Comparison of ENCODE assay signal across 33 cellular contexts in the genomic region with DNA sequence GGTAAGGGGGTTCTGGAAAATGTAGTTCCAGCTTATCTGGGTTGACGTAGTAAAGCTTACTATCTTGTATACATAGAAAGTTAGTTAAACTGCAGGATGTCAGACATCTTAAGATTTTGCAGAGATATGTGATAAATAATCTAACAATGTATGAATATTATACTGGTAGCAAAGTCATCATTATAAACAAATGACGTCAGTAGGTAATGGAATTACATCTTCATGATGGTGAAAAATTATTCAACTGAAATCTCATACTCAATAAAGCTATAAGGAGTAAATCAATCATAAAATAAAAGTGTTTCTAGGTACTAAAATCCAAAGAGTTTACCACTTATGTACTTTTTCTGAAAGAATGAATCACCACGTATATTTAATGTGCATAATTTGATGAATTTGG.
"Had no signal": no experiment of that assay in that cellular context is flagged by ENCODE, and none has a peak within 500 bp of the region (broad histone marks: within the 10 kb centered on the region; RNA-seq: fewer than 3 reads in every experiment).

No MANE protein-coding gene starts in this region.

- H3K4me3 ChIP-seq: adrenal gland, ascending aorta, body of pancreas, breast epithelium, cardiac muscle cell had no signal

- H3K27me3 ChIP-seq: adrenal gland, ascending aorta, body of pancreas, brain microvascular endothelial cell, breast epithelium, cardiac muscle cell had no signal

- H3K36me3 ChIP-seq: adrenal gland, ascending aorta, brain microvascular endothelial cell, breast epithelium, cardiac muscle cell had no signal

- H3K4me1 ChIP-seq: adrenal gland, ascending aorta, body of pancreas, breast epithelium had no signal

- ATAC-seq: activated naive CD4-positive, alpha-beta T cell treated with anti-CD3 and anti-CD28 coated beads, Interleukin-2, amount 50 U/mL, for 72 hours; activated naive CD8-positive, alpha-beta T cell treated with anti-CD3 and anti-CD28 coated beads, Interleukin-2, amount 50 U/mL, for 24 hours; activated T-cell treated with anti-CD3 and anti-CD28 coated beads, Interleukin-2, amount 50 U/mL, for 4 hours; activated T-cell treated with anti-CD3 and anti-CD28 coated beads, Interleukin-2, amount 50 U/mL, for 72 hours; activated T-helper 17 cell treated with anti-CD3 and anti-CD28 coated beads, Interleukin-2, amount 50 U/mL, for 72 hours; body of pancreas had no signal

- DNase-seq: activated effector memory CD4-positive, alpha-beta T cell treated with anti-CD3 and anti-CD28 coated beads, Interleukin-2, amount 50 U/mL, for 16 hours; activated effector memory CD4-positive, alpha-beta T cell treated with Interleukin-2 at 50 U/mL for 16 hours; activated gamma-delta T cell; activated gamma-delta T cell treated with Interleukin-2 at 50 U/mL for 16 hours; activated naive CD4-positive, alpha-beta T cell; activated naive CD4-positive, alpha-beta T cell treated with anti-CD3 and anti-CD28 coated beads for 36 hours; activated naive CD4-positive, alpha-beta T cell treated with anti-CD3 and anti-CD28 coated beads, Interleukin-2, amount 10 ng/mL, durations not matched to agents 7 days and 5 days; activated naive CD4-positive, alpha-beta T cell treated with anti-CD3 and anti-CD28 coated beads, Interleukin-2, amount 50 U/mL, for 16 hours; activated naive CD4-positive, alpha-beta T cell treated with Interleukin-2 at 50 U/mL for 16 hours; activated naive CD8-positive, alpha-beta T cell treated with anti-CD3 and anti-CD28 coated beads for 36 hours; activated naive CD8-positive, alpha-beta T cell treated with anti-CD3 and anti-CD28 coated beads, Interleukin-2, amount 10 ng/mL, durations not matched to agents 7 days and 5 days; activated naive CD8-positive, alpha-beta T cell treated with anti-CD3 and anti-CD28 coated beads, Interleukin-2, amount 50 U/mL, for 24 hours; activated T-cell treated with anti-CD3 and anti-CD28 coated beads, Interleukin-2, amount 50 U/mL, for 24 hours; activated T-cell treated with anti-CD3 and anti-CD28 coated beads, Interleukin-2, amount 50 U/mL, for 4 hours; activated T-cell treated with anti-CD3 and anti-CD28 coated beads, Interleukin-2, amount 50 U/mL, for 48 hours; activated T-cell treated with anti-CD3 and anti-CD28 coated beads, Interleukin-2, amount 50 U/mL, for 72 hours; adrenal gland; amniotic stem cell; amygdala; anterior cingulate cortex; aorta; body of pancreas; brain microvascular endothelial cell; caudate nucleus; central memory CD4-positive, alpha-beta T cell; cerebellar nuclear complex had no signal

- H3K9me3 ChIP-seq: adrenal gland, ascending aorta, body of pancreas, breast epithelium had no signal

- H3K27ac ChIP-seq: adrenal gland, ascending aorta, body of pancreas, brain microvascular endothelial cell, breast epithelium, cardiac muscle cell had no signal

- FAIRE-seq: astrocyte, bronchial epithelial cell had no signal
